Comparison of ENCODE assay signal across 8 cellular contexts in the genomic region with DNA sequence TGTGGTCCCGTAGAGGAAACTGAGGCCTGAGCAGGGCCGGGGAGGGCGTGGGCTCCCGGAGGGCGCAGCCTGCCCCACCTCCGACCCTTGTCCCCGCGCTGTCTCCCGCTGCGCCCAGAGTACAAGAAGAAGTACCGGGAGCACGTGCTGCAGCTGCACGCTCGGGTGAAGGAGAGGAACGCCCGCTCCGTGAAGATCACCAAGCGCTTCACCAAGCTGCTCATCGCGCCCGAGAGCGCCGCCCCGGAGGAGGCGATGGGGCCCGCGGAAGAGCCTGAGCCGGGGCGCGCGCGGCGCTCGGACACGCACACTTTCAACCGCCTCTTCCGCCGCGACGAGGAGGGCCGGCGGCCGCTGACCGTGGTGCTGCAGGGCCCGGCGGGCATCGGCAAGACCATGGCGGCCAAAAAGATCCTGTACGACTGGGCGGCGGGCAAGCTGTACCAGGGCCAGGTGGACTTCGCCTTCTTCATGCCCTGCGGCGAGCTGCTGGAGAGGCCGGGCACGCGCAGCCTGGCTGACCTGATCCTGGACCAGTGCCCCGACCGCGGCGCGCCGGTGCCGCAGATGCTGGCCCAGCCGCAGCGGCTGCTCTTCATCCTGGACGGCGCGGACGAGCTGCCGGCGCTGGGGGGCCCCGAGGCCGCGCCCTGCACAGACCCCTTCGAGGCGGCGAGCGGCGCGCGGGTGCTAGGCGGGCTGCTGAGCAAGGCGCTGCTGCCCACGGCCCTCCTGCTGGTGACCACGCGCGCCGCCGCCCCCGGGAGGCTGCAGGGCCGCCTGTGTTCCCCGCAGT. TPM values are rescaled to one million over a fixed set of nuclear protein-coding genes. Genes with fewer than 3 reads are reported as not detected.
DNase-seq lines count a peak whose midpoint lies in the region; ATAC-seq, FAIRE-seq and TF ChIP-seq lines count a peak whose summit lies in the region.

No MANE protein-coding gene starts in this region.

- BruUV-seq in Caco-2 (replicated peaks; lab: Mats Ljungman, UMichigan): no TSS peak

- no peak for TF ChIP-seq CTCF in Caco-2 (IDR thresholded peaks at IDR 0.05; ENCODE audit: insufficient read depth in 1 of 2, low read depth in 1 of 2, low read length in 1 of 2, severe bottlenecking in 1 of 2, unreplicated experiment in 1 of 2)
- no peak for TF ChIP-seq CTCF in cardiac fibroblast (IDR thresholded peaks at IDR 0.05; ENCODE audit: low read depth, low read length)

- H3K36me3 Mint-ChIP-seq in Caco-2 (ENCODE audit: insufficient read depth, unreplicated experiment): peaks cover 5% of the 10 kb centered on the region

- H3K4me3 Mint-ChIP-seq in Caco-2 (ENCODE audit: unreplicated experiment): peak overlapping the region; percentile 67

- H3K27me3 Mint-ChIP-seq in Caco-2 (ENCODE audit: insufficient read depth, unreplicated experiment): peaks cover 26% of the 10 kb centered on the region

- H3K9me3 Mint-ChIP-seq in Caco-2 (ENCODE audit: unreplicated experiment): no peaks in the 10 kb centered on the region

- POLR2A ChIA-PET in Caco-2 (lab: Charles Lee): no interaction called here

- H3K9me3 ChIP-seq in Caco-2 (no peaks in the 10 kb centered on the region), mononuclear cell (ENCODE audit: low read depth, low read length) (no peaks in the 10 kb centered on the region)

- H3K4me1 Mint-ChIP-seq in Caco-2 (ENCODE audit: low read depth, unreplicated experiment): no peaks in the 10 kb centered on the region

- no peak for ATAC-seq in GM19035 (IDR thresholded peaks at IDR 0.05; ENCODE audit: unreplicated experiment)
- no peak for ATAC-seq in GM21619 (IDR thresholded peaks at IDR 0.05; ENCODE audit: unreplicated experiment)

- no peak overlapping the region for H3K27ac Mint-ChIP-seq in Caco-2 (ENCODE audit: unreplicated experiment)

- CTCF ChIA-PET in Caco-2 (lab: Charles Lee): interaction anchor here (0.6 to 1.6 kb wide), 4 partner anchors 12 to 168 kb away, joined by 3 to 4 read pairs (median 3); no protein-coding TSS in a partner anchor

- H3K4me3 ChIP-seq in Caco-2 (ENCODE audit: low read depth, low read length) (peak overlapping the region; percentile 47), cardiac fibroblast (replicated peaks in 1 of 2; ENCODE audit: low read depth in 2 of 2, low read length in 2 of 2) (no peak overlapping the region), mononuclear cell (ENCODE audit: low read length) (peak overlapping the region; percentile 45)

- H3K36me3 ChIP-seq in Caco-2 (ENCODE audit: control insufficient read depth, insufficient read depth, low read length): no peaks in the 10 kb centered on the region

- intact Hi-C loops in Caco-2 (cut with micrococcal nuclease; ENCODE audit: unreplicated experiment): no loop called here

- peaks cover 17% of the 10 kb centered on the region for H3K4me1 ChIP-seq in Caco-2
- peaks cover 54% of the 10 kb centered on the region for H3K4me1 ChIP-seq in mononuclear cell (ENCODE audit: insufficient read depth, low read length)

- H3K27me3 ChIP-seq in Caco-2 (replicated peaks; ENCODE audit: control insufficient read depth, insufficient read depth, low read length) (peaks cover 5% of the 10 kb centered on the region), mononuclear cell (ENCODE audit: insufficient read depth, low read length) (peaks cover 29% of the 10 kb centered on the region)

- no peak for FAIRE-seq in urothelium cell line (lab: Jason Lieb, UNC)

- DNase-seq in Caco-2 (peak; percentile 47 to 51), NOMO-1 treated with dmso at 0.1 percent for 144 hours (lab: John Stamatoyannopoulos, UW; ENCODE audit: unreplicated experiment) (peak; percentile 42), cardiac fibroblast (ENCODE audit: low read depth in 2 of 2) (peak; percentile 40 to 42), urothelium cell line (ENCODE audit: low spot score) (no peak), DMS153 (lab: John Stamatoyannopoulos, UW) (no peak)

RNA-seq across cellular contexts. Expression of a gene that starts 2.0 kb away (rescaled TPM):
- total RNA-seq in Caco-2 (2022) (not detected in 2 replicates), mononuclear cell (9.7 TPM)

RNA-seq across cellular contexts. Expression of a gene that starts 8.8 kb away (rescaled TPM):
- 59.6 and 66.5 TPM in 2 replicates for total RNA-seq in Caco-2 (2022)
- 85.2 TPM for total RNA-seq in mononuclear cell

RNA-seq across cellular contexts. Expression of a gene that starts 19.2 kb away (rescaled TPM):
- not detected in 2 replicates for total RNA-seq in Caco-2 (2022)
- total RNA-seq in mononuclear cell: not detected

RNA-seq across cellular contexts. Expression of a gene that starts 27.5 kb away (rescaled TPM):
- total RNA-seq in Caco-2 (2022) (7.0 and 7.3 TPM in 2 replicates), mononuclear cell (52.9 TPM)

RNA-seq across cellular contexts. Expression of a gene that starts 33.7 kb away (rescaled TPM):
- 3.0 and 3.2 TPM in 2 replicates for total RNA-seq in Caco-2 (2022)
- total RNA-seq in mononuclear cell: 276 TPM

Comparison
In these comparisons a context has a peak if more than half of its experiments do, and no peak if none do; other contexts are left out.
1. DNase-seq: peak in Caco-2 (2 of 2), NOMO-1 treated with dmso at 0.1 percent for 144 hours (single experiment) and cardiac fibroblast (2 of 2); none in urothelium cell line (single experiment) and DMS153 (single experiment).
2. H3K4me3 ChIP-seq: peak in Caco-2 (single experiment) and mononuclear cell (single experiment); none in cardiac fibroblast (0 of 2).